9 cellular contexts compared by ENCODE assay signal in the genomic region with DNA sequence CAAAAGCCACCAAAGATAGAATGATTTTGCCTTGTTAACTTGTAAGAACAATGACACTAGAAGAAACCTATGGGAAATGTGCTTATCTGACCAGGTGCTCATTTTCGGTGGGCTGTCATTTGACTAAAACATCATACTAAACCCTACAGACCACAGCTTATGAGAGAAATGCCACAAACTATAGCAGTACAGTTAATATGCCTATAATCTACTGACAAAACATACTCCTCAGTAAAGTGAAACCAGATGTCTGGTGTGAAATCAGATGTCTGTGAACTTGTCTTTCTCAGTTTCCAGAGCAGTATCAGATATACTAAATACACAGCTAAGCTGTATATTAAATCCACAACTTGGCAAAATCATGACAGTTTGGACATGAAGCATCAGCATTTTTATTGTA. TPM values are rescaled to one million over a fixed set of nuclear protein-coding genes. Genes with fewer than 3 reads are reported as not detected.
A peak's percentile ranks its signal among the peaks of the same experiment; 100 is the strongest.
DNase-seq lines count a peak whose midpoint lies in the region; ATAC-seq lines count a peak whose summit lies in the region.
"Had no signal": no experiment of that assay in that cellular context is flagged by ENCODE, and none has a peak within 500 bp of the region (broad histone marks: within the 10 kb centered on the region; RNA-seq: fewer than 3 reads in every experiment).

No MANE protein-coding gene starts in this region.

- H3K4me3 ChIP-seq in GM23248: no peak overlapping the region
- H3K4me3 ChIP-seq: left ventricle myocardium inferior had no signal

- H3K4me1 ChIP-seq in GM23248 (ENCODE audit: insufficient read depth): peaks cover 6% of the 10 kb centered on the region; the same call in 1 of the 2 replicates

- peak; percentile 74 for DNase-seq in fibroblast of peridontal ligament (ENCODE audit: extremely low read depth)
- DNase-seq in stimulated activated naive CD4-positive, alpha-beta T cell (lab: John Stamatoyannopoulos, UW): no peak
- no peak for DNase-seq in GM23248
- no peak for DNase-seq in hypothalamus (lab: John Stamatoyannopoulos, UW)
- DNase-seq in DMS153 treated with DMSO at 0.1 percent for 48 hours (lab: John Stamatoyannopoulos, UW; ENCODE audit: unreplicated experiment): no peak
- DNase-seq: left ventricle myocardium inferior had no signal

- H3K36me3 ChIP-seq in GM23248 (ENCODE audit: low read depth): no peaks in the 10 kb centered on the region

- H4K20me1 ChIP-seq in GM23248 (ENCODE audit: insufficient read depth): no peaks in the 10 kb centered on the region

- H3K9me2 ChIP-seq in GM23248 (ENCODE audit: insufficient read depth): no peaks in the 10 kb centered on the region

- in situ Hi-C loops in GM23248 (cut with MboI): no loop called here

- no peak overlapping the region for H2AFZ ChIP-seq in GM23248

- no peaks in the 10 kb centered on the region for H3K27me3 ChIP-seq in GM23248 (replicated peaks; ENCODE audit: insufficient read depth)

- no peak overlapping the region for H3K4me2 ChIP-seq in GM23248 (ENCODE audit: unreplicated experiment)

- H3K9ac ChIP-seq in GM23248: no peak overlapping the region

- no peaks in the 10 kb centered on the region for H3F3A ChIP-seq in GM23248 (ENCODE audit: insufficient read depth)

- WGBS in GM23248 (ENCODE audit: low coverage in 1 of 2, low lambda C conversion rate in 2 of 2, missing lambda C conversion rate in 2 of 2), 2 experiments: 93 to 95% methylated on average over 1 of the region's 1 CpG

- H3K27ac ChIP-seq in GM23248: no peak overlapping the region
- H3K27ac ChIP-seq: left ventricle myocardium inferior had no signal

- H3K79me2 ChIP-seq in GM23248 (ENCODE audit: insufficient read depth): no peaks in the 10 kb centered on the region

- H3K9me3 ChIP-seq in GM23248 (ENCODE audit: low read depth): no peaks in the 10 kb centered on the region
- H3K9me3 ChIP-seq: left ventricle myocardium inferior had no signal

- ATAC-seq in GM18867 (IDR thresholded peaks at IDR 0.05; ENCODE audit: unreplicated experiment): peak; percentile 70
- peak; percentile 61 for ATAC-seq in GM21737 (IDR thresholded peaks at IDR 0.05; ENCODE audit: unreplicated experiment)
- ATAC-seq in HG03439 (IDR thresholded peaks at IDR 0.05; ENCODE audit: unreplicated experiment): peak; percentile 47

RNA-seq across cellular contexts. Expression of a gene that starts 3.3 kb away (rescaled TPM):
- total RNA-seq in GM23248 (2014; rRNA removed; shearing (Covaris generic)): 3.9 and 10.4 TPM in 2 replicates
- 10.1 and 12.7 TPM in 2 replicates for polyA plus RNA-seq in GM23248 (2016; fragmentation: Nextera tagmentation; extraction: Ambion mirVana)
